9 cellular contexts compared by ENCODE assay signal in genomic region chr5:151253604-151253948, GRCh38. TPM values are rescaled to one million over a fixed set of nuclear protein-coding genes. Genes with fewer than 3 reads are reported as not detected.
A peak's percentile ranks its signal among the peaks of the same experiment; 100 is the strongest.
DNase-seq lines count a peak whose midpoint lies in the region; ATAC-seq and TF ChIP-seq lines count a peak whose summit lies in the region.
"Had no signal": no experiment of that assay in that cellular context is flagged by ENCODE, and none has a peak within 500 bp of the region (broad histone marks: within the 10 kb centered on the region; RNA-seq: fewer than 3 reads in every experiment).

No MANE protein-coding gene starts in this region.

- BruUV-seq in Caco-2 (replicated peaks; lab: Mats Ljungman, UMichigan) (no TSS peak), PC-9 (replicated peaks; lab: Mats Ljungman, UMichigan) (no TSS peak)

- peak overlapping the region; percentile 98 for H2AFZ ChIP-seq in PC-9

- no peak for DNase-seq in Caco-2
- DNase-seq in PC-9, result no peak
- DNase-seq in esophagus muscularis mucosa (ENCODE audit: extremely low spot score), result no peak
- DNase-seq in ovary, result peak in 2 of 5 donors; percentile 40 to 42
- no peak for DNase-seq in cerebellar nuclear complex (lab: John Stamatoyannopoulos, UW)
- DNase-seq in COLO829 (ENCODE audit: low spot score), result no peak

- H3K4me2 ChIP-seq in PC-9, result peak overlapping the region; percentile 97

- TF ChIP-seq CTCF in Caco-2 (IDR thresholded peaks at IDR 0.05; ENCODE audit: insufficient read depth in 1 of 2, low read depth in 1 of 2, low read length in 1 of 2, severe bottlenecking in 1 of 2, unreplicated experiment in 1 of 2) (no peak), PC-9 (conservative IDR thresholded peaks at IDR 0.05) (no peak), esophagus muscularis mucosa (IDR thresholded peaks at IDR 0.05) (no peak), ovary (IDR thresholded peaks at IDR 0.05) (no peak)

- peak overlapping the region; percentile 76 for H3K4me3 ChIP-seq in Caco-2 (ENCODE audit: low read depth, low read length)
- H3K4me3 ChIP-seq in PC-9, result peak overlapping the region; percentile 97
- peak overlapping the region; percentile 54 to 75 (median 66) for H3K4me3 ChIP-seq in esophagus muscularis mucosa
- H3K4me3 ChIP-seq in ovary, result peak overlapping the region; percentile 71

- H3K9me2 ChIP-seq in PC-9 (ENCODE audit: insufficient read depth), result no peaks in the 10 kb centered on the region; the same call in 1 of the 2 replicates

- no peaks in the 10 kb centered on the region for H3K27me3 Mint-ChIP-seq in Caco-2 (ENCODE audit: insufficient read depth, unreplicated experiment)

- peak overlapping the region; percentile 76 for H3K4me3 Mint-ChIP-seq in Caco-2 (ENCODE audit: unreplicated experiment)

- H3K27ac ChIP-seq in PC-9 (no peak overlapping the region), esophagus muscularis mucosa (replicated peaks in 1 of 4) (peak overlapping the region; percentile 69 to 84 (median 79)), ovary (no peak overlapping the region)

- H3F3A ChIP-seq in PC-9 (ENCODE audit: insufficient read depth, low read depth), result peaks cover 22% of the 10 kb centered on the region; the same call in 1 of the 2 replicates

- no peaks in the 10 kb centered on the region for H3K27me3 ChIP-seq in Caco-2 (replicated peaks; ENCODE audit: control insufficient read depth, insufficient read depth, low read length)
- H3K27me3 ChIP-seq in PC-9 (ENCODE audit: insufficient read depth, low read depth), result no peaks in the 10 kb centered on the region
- no peaks in the 10 kb centered on the region for H3K27me3 ChIP-seq in esophagus muscularis mucosa
- H3K27me3 ChIP-seq in ovary, result no peaks in the 10 kb centered on the region

- H3K9me3 Mint-ChIP-seq in Caco-2 (ENCODE audit: unreplicated experiment), result no peaks in the 10 kb centered on the region

- H3K79me2 ChIP-seq in PC-9 (ENCODE audit: low read depth), result peaks cover 9% of the 10 kb centered on the region; the same call in 1 of the 2 replicates

- peak overlapping the region; percentile 50 for H3K27ac Mint-ChIP-seq in Caco-2 (ENCODE audit: unreplicated experiment)

- TF ChIP-seq EP300 in esophagus muscularis mucosa (IDR thresholded peaks at IDR 0.05), result no peak
- no peak for TF ChIP-seq EP300 in ovary (IDR thresholded peaks at IDR 0.05)

- TF ChIP-seq POLR2A in esophagus muscularis mucosa (IDR thresholded peaks at IDR 0.05; ENCODE audit: low read depth) (no peak), ovary (IDR thresholded peaks at IDR 0.05) (no peak)

- H3K36me3 Mint-ChIP-seq in Caco-2 (ENCODE audit: insufficient read depth, unreplicated experiment), result peaks cover 11% of the 10 kb centered on the region

- CTCF ChIA-PET in Caco-2 (lab: Charles Lee) (interaction anchor here (1.7 to 1.8 kb wide), 2 partner anchors 45 to 194 kb away, joined by 10 to 17 read pairs; partner anchors contain the start of gene SLC36A1), PC-9 (lab: Charles Lee) (interaction anchor here (1.0 kb wide), 2 partner anchors 35 to 64 kb away, joined by 3 to 9 read pairs; no protein-coding TSS in a partner anchor)

- H3K36me3 ChIP-seq in Caco-2 (ENCODE audit: control insufficient read depth, insufficient read depth, low read length) (no peaks in the 10 kb centered on the region), PC-9 (ENCODE audit: low read depth) (no peaks in the 10 kb centered on the region; the same call in 1 of the 2 replicates), esophagus muscularis mucosa (peaks cover 0 to 3% (median 0%) of the 10 kb centered on the region in 4 donors), ovary (no peaks in the 10 kb centered on the region)

- H3K4me1 Mint-ChIP-seq in Caco-2 (ENCODE audit: low read depth, unreplicated experiment), result peaks cover 23% of the 10 kb centered on the region

- POLR2A ChIA-PET in Caco-2 (lab: Charles Lee), result interaction anchor here (1.2 kb wide), 1 partner anchor 518 kb away, joined by 7 read pairs; no protein-coding TSS in a partner anchor
- POLR2A ChIA-PET in PC-9 (lab: Charles Lee; ENCODE audit: unreplicated experiment), result interaction anchor here (0.6 kb wide), 1 partner anchor 160 kb away, joined by 4 read pairs; no protein-coding TSS in a partner anchor

- no peak for ATAC-seq in GM18868 (IDR thresholded peaks at IDR 0.05; ENCODE audit: unreplicated experiment)
- ATAC-seq in GM21381 (IDR thresholded peaks at IDR 0.05; ENCODE audit: unreplicated experiment), result no peak

- peaks cover 16% of the 10 kb centered on the region for H3K4me1 ChIP-seq in Caco-2
- peaks cover 26% of the 10 kb centered on the region for H3K4me1 ChIP-seq in PC-9 (replicated peaks; ENCODE audit: insufficient read depth)
- peaks cover 31 to 54% (median 40%) of the 10 kb centered on the region in 4 donors for H3K4me1 ChIP-seq in esophagus muscularis mucosa
- H3K4me1 ChIP-seq in ovary (ENCODE audit: insufficient read depth), result peaks cover 4% of the 10 kb centered on the region

- 37% methylated on average over 5 of the region's 5 CpGs for WGBS in esophagus muscularis mucosa
- 22 to 30% (median 25%) methylated on average over 5 of the region's 5 CpGs for WGBS in ovary, 3 donors

- intact Hi-C loops in Caco-2 (cut with micrococcal nuclease; ENCODE audit: unreplicated experiment) (loop anchor here (1.0 to 5.0 kb wide), 3 partner anchors 45 to 519 kb away; partner anchors contain the start of gene G3BP1), PC-9 (cut with micrococcal nuclease; ENCODE audit: unreplicated experiment) (loop anchor here (5.0 kb wide), 1 partner anchor 519 kb away; the partner anchor contains the start of gene G3BP1), esophagus muscularis mucosa (cut with DNase I) (no loop called here), ovary (cut with DNase I) (loop anchor here in 2 of 4 donors (5.0 kb wide), 2 partner anchors 256 to 661 kb away; no protein-coding TSS in a partner anchor)

- H3K9me3 ChIP-seq in Caco-2 (no peaks in the 10 kb centered on the region), PC-9 (ENCODE audit: insufficient read depth, low read depth) (0 out of 2 replicates have a peak, but pooled peaks cover 5% of the 10 kb centered on the region), esophagus muscularis mucosa (no peaks in the 10 kb centered on the region), ovary (no peaks in the 10 kb centered on the region)

- no peaks in the 10 kb centered on the region for H4K20me1 ChIP-seq in PC-9 (ENCODE audit: insufficient read depth)

RNA-seq across cellular contexts. Expression of gene GM2A, which starts 0.6 kb away (rescaled TPM):
- total RNA-seq in Caco-2 (2022), result 27.6 and 28.0 TPM in 2 replicates
- 24.5 and 26.7 TPM in 2 replicates for total RNA-seq in PC-9 (2021)
- 10 to 100 TPM; 28.3 to 32.0 (median 30.1) TPM for total RNA-seq in esophagus muscularis mucosa
- total RNA-seq in ovary, result 10 to 100 TPM; 14.7 to 38.5 (median 28.6) TPM
- polyA plus RNA-seq in ovary, result 10 to 100 TPM; 18.5 to 52.8 TPM

RNA-seq across cellular contexts. Expression of gene CCDC69, which starts 29.7 kb away (rescaled TPM):
- 5.1 TPM in 2 replicates for total RNA-seq in Caco-2 (2022)
- total RNA-seq in PC-9 (2021), result 0.35 and 0.50 TPM in 2 replicates
- 100 to 1,000 TPM; 217 to 341 (median 285) TPM for total RNA-seq in esophagus muscularis mucosa
- total RNA-seq in ovary, result 10 to 100 TPM; 22.6 to 60.1 (median 37.3) TPM
- 100 to 1,000 TPM in 1 of 2 donors, 10 to 100 TPM in 1; 27.8 to 158 TPM for polyA plus RNA-seq in ovary

RNA-seq across cellular contexts. Expression of gene SLC36A3, which starts 50.0 kb away (rescaled TPM):
- total RNA-seq in Caco-2 (2022) (not detected in 2 replicates), PC-9 (2021) (not detected in 2 replicates), esophagus muscularis mucosa (not detected), ovary (not detected)
- not detected for polyA plus RNA-seq in ovary
- total RNA-seq: temporal lobe had no signal

Comparison
In these comparisons a context has a peak if more than half of its experiments do, and no peak if none do; other contexts are left out.
1. H3K27ac ChIP-seq: peak in esophagus muscularis mucosa (4 of 4); none in PC-9 (single experiment) and ovary (0 of 2).
2. Peak in every context shown above with its lines, with median percentiles within 50 percentile points of each other: H3K4me3 ChIP-seq.